11 cellular contexts compared by ENCODE assay signal in the genomic region with DNA sequence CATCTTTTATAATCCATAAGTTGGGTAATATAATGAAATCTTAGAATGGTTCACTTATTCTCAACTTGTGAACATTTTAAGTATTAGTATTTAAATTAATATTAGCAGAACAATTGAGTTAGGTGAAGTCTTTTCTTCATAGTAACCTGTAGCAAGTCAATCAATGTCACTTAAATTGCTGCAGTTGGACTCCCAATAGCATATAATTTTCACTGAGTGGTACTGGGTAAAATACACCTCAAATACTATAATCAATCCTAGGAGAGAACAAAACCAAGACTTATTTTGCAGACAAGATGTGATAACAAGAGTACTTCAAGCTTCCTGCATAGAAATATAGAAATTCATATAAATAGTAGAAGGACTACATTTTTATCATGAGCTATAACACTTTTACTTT.
"Had no signal": no experiment of that assay in that cellular context is flagged by ENCODE, and none has a peak within 500 bp of the region (broad histone marks: within the 10 kb centered on the region; RNA-seq: fewer than 3 reads in every experiment).

No MANE protein-coding gene starts in this region.

- DNase-seq: GM23248, GOT3, H7, H9, HCEC 1CT, HFFc6 had no signal

- H3K9ac ChIP-seq: GM23248 had no signal

- H3K4me2 ChIP-seq: GM23338 had no signal

- H3K9me3 ChIP-seq: HAP-1 had no signal

- FAIRE-seq: H1, H54 had no signal

- H2AFZ ChIP-seq: GM23248 had no signal

- H3K4me3 ChIP-seq: GM23248, GM23338, HAP-1 had no signal

- ATAC-seq: GM23338, HCT116 had no signal

- H3K36me3 ChIP-seq: HAP-1 had no signal

- H3K27ac ChIP-seq: GM23248 had no signal
